In genomic region chr1:40040511-40041465, GRCh38 we compare ENCODE assay signal across 8 cellular contexts.
A peak's percentile ranks its signal among the peaks of the same experiment; 100 is the strongest.
DNase-seq lines count a peak whose midpoint lies in the region; ATAC-seq lines count a peak whose summit lies in the region.

TSS of gene CAP1 (plus strand) at chr1:40040729. CDS start at chr1:40059347, 18,618 bp downstream.

- DNase-seq in AG08396 (ENCODE audit: low spot score) (peak; percentile 99), NCI-H345 treated with DMSO at 0.1 percent for 48 hours (lab: John Stamatoyannopoulos, UW; ENCODE audit: unreplicated experiment) (peak; percentile 96), cerebellar cortex (ENCODE audit: low spot score) (peak; percentile 99), iris pigment epithelial cell (ENCODE audit: low read depth) (peak; percentile 99)
- DNase-seq in stimulated activated CD4-positive, alpha-beta T cell treated with anti-CD3 and anti-CD28 coated beads, Interleukin-12 subunit alpha, Interleukin-12 subunit beta, amount 100 ng/mL, for 48 hours (ENCODE audit: low read depth in 2 of 3, low spot score in 1 of 3): peak; percentile 99 to 100 (median 100)

- ATAC-seq in GM19023 (IDR thresholded peaks at IDR 0.05; ENCODE audit: unreplicated experiment) (peak; percentile 81), HG03280 (IDR thresholded peaks at IDR 0.05; ENCODE audit: unreplicated experiment) (peak; percentile 88)
- peak; percentile 91 to 93 for ATAC-seq in activated CD4-positive, CD25-positive, alpha-beta regulatory T cell treated with anti-CD3 and anti-CD28 coated beads, Interleukin-2, amount 50 U/mL, for 24 hours

Comparison
In these comparisons a context has a peak if more than half of its experiments do, and no peak if none do; other contexts are left out.
1. Peak in every context shown above with its lines: DNase-seq and ATAC-seq.